Comparison of ENCODE assay signal across 8 cellular contexts in genomic region chr3:168096210-168096795, GRCh38. TPM values are rescaled to one million over a fixed set of nuclear protein-coding genes. Genes with fewer than 3 reads are reported as not detected.
DNase-seq lines count a peak whose midpoint lies in the region; ATAC-seq and TF ChIP-seq lines count a peak whose summit lies in the region.

No MANE protein-coding gene starts in this region.

- H3K36me3 ChIP-seq in SU-DHL-6 (ENCODE audit: low read length) (no peaks in the 10 kb centered on the region), right lobe of liver (no peaks in the 10 kb centered on the region), stomach (no peaks in the 10 kb centered on the region)

- peaks cover 20% of the 10 kb centered on the region for H3F3A ChIP-seq in SU-DHL-6 (ENCODE audit: insufficient read depth)

- WGBS in right lobe of liver (ENCODE audit: insufficient coverage, low coverage, low lambda C conversion rate, missing lambda C conversion rate), result 0% methylated on average over 12 of the region's 18 CpGs
- 0 to 1% (median 0%) methylated on average over 17 to 18 of the region's 18 CpGs for WGBS in stomach, 5 donors

- peaks cover 12% of the 10 kb centered on the region; the same call in 1 of the 2 replicates for H4K20me1 ChIP-seq in SU-DHL-6 (ENCODE audit: low read depth, low read length)

- H3K79me2 ChIP-seq in SU-DHL-6 (ENCODE audit: insufficient read depth, low read length), result peaks cover 32% of the 10 kb centered on the region

- TF ChIP-seq POLR2A in right lobe of liver (IDR thresholded peaks at IDR 0.05), result peak; percentile 12
- TF ChIP-seq POLR2A in stomach (IDR thresholded peaks at IDR 0.05), result no peak

- H3K27ac ChIP-seq in SU-DHL-6 (ENCODE audit: low read depth, low read length) (peak overlapping the region; percentile 86), right lobe of liver (peak overlapping the region; percentile 91 to 94 (median 92)), stomach (peak overlapping the region; percentile 94 to 99 (median 97))

- H3K9ac ChIP-seq in SU-DHL-6 (ENCODE audit: low read length), result peak overlapping the region; percentile 70

- H3K27me3 ChIP-seq in SU-DHL-6 (ENCODE audit: low read length) (no peaks in the 10 kb centered on the region), right lobe of liver (no peaks in the 10 kb centered on the region), stomach (no peaks in the 10 kb centered on the region)

- H2AFZ ChIP-seq in SU-DHL-6 (ENCODE audit: low read depth, low read length, severe bottlenecking), result peak overlapping the region; percentile 93

- H3K4me3 ChIP-seq in AG09309 (ENCODE audit: control insufficient read depth, low read depth, low read length) (peak overlapping the region; percentile 100), SU-DHL-6 (ENCODE audit: insufficient read depth, low read length, poor library complexity, severe bottlenecking) (peak overlapping the region; percentile 58), right lobe of liver (peak overlapping the region; percentile 63 to 80 (median 69)), stomach (peak overlapping the region; percentile 80 to 93 (median 86))

- intact Hi-C loops in right lobe of liver (cut with DNase I), result no loop called here
- intact Hi-C loops in stomach (cut with DNase I; ENCODE audit: low total_unique reads), result no loop called here

- H3K9me2 ChIP-seq in SU-DHL-6 (replicated peaks; ENCODE audit: insufficient read depth, low read length), result no peaks in the 10 kb centered on the region

- H3K4me2 ChIP-seq in SU-DHL-6 (ENCODE audit: low read depth, low read length, poor library complexity, severe bottlenecking), result peak overlapping the region; percentile 90

- ATAC-seq in GM18499 (IDR thresholded peaks at IDR 0.05; ENCODE audit: insufficient read depth, unreplicated experiment), result peak; percentile 5
- peak; percentile 10 for ATAC-seq in HG02943 (IDR thresholded peaks at IDR 0.05; ENCODE audit: low read depth, unreplicated experiment)
- peak; percentile 40 to 62 (median 50) for ATAC-seq in right lobe of liver

- no peaks in the 10 kb centered on the region for H3K9me3 ChIP-seq in SU-DHL-6 (ENCODE audit: insufficient read depth, low read length)
- H3K9me3 ChIP-seq in right lobe of liver, result no peaks in the 10 kb centered on the region
- no peaks in the 10 kb centered on the region for H3K9me3 ChIP-seq in stomach

- TF ChIP-seq CTCF in AG09309 (IDR thresholded peaks at IDR 0.05; ENCODE audit: control insufficient read depth, insufficient read depth, low read depth, low read length, missing control alignments) (no peak), SU-DHL-6 (IDR thresholded peaks at IDR 0.05; ENCODE audit: insufficient read depth, low read length, poor library complexity, severe bottlenecking) (no peak), right lobe of liver (IDR thresholded peaks at IDR 0.05) (no peak), stomach (IDR thresholded peaks at IDR 0.05) (peak in 1 of 7 experiments; percentile 9)

- peak; percentile 84 for DNase-seq in AG09309 (ENCODE audit: low read depth)
- DNase-seq in NCI-H1694 (lab: John Stamatoyannopoulos, UW), result peak; percentile 88
- peak; percentile 64 for DNase-seq in ecto neural progenitor cell (ENCODE audit: low spot score)
- peak; percentile 68 to 77 (median 71) for DNase-seq in right lobe of liver
- peak; percentile 55 for DNase-seq in stomach

- no peak for TF ChIP-seq EP300 in stomach (IDR thresholded peaks at IDR 0.05)

- peaks cover 0 to 24% (median 12%) of the 10 kb centered on the region in 4 donors for H3K4me1 ChIP-seq in right lobe of liver
- peaks cover 4 to 44% (median 32%) of the 10 kb centered on the region in 4 donors for H3K4me1 ChIP-seq in stomach

RNA-seq across cellular contexts. Expression of gene GOLIM4, which starts 0.6 kb away (rescaled TPM):
- 10 to 100 TPM; 33.3 to 44.9 (median 36.6) TPM for total RNA-seq in right lobe of liver
- total RNA-seq in stomach, result 100 to 1,000 TPM in 1 of 5 donors, 10 to 100 TPM in 4; 23.7 to 102 (median 44.4) TPM
- polyA plus RNA-seq in stomach, result 10 to 100 TPM in 1 of 3 donors, 1 to 10 TPM in 2; 7.6 to 11.7 (median 9.0) TPM

Comparison
In these comparisons a context has a peak if more than half of its experiments do, and no peak if none do; other contexts are left out.
1. Peak in every context shown above with its lines: DNase-seq, ATAC-seq, H3K4me3 ChIP-seq and H3K27ac ChIP-seq.